In the genomic region with DNA sequence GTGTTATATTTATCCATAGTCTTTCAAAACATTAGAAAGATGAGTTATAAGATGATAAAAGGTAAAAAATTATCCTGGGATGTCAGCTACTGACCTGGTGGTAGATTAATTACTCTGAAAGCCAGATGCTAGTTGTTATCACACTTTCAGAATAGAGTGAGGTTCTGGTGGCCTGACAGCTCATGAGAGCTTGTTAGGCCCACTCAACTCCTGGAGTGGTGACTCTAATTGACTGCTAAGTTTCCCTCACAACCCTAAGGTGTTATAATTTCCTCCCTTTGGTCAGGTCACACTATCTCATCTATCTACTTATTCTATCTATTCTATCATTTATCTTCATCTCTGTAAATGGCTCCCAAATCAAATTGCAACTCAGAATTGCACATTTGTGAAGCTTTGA, we compare ENCODE assay signal across 21 cellular contexts.
"Had no signal": no experiment of that assay in that cellular context is flagged by ENCODE, and none has a peak within 500 bp of the region (broad histone marks: within the 10 kb centered on the region; RNA-seq: fewer than 3 reads in every experiment).

No MANE protein-coding gene starts in this region.

- DNase-seq: KBM-7, MV-4-11, NCI-H1048, NCI-H1105, NCI-H1436 treated with DMSO at 0.1 percent for 48 hours, NCI-H1694, NCI-H187 treated with DMSO at 0.1 percent for 48 hours, NCI-H2029 treated with DMSO at 0.1 percent for 48 hours, NCI-H2171, NCI-H226, NCI-H446, NCI-H510A, NCI-H524 treated with DMSO at 0.1 percent for 48 hours, NCI-H69, NCI-H774, Right ventricle myocardium superior, RPMI8226, SIG-M5 had no signal

- H3K36me3 ChIP-seq: SJSA1 had no signal

- H3K27ac ChIP-seq: SJSA1, SK-N-MC had no signal

- H3K4me3 ChIP-seq: SJSA1, SK-N-MC had no signal

- H3K27me3 ChIP-seq: SJSA1 had no signal

- FAIRE-seq: RCC 7860 had no signal

- H3K9me3 ChIP-seq: SJSA1 had no signal

- H3K4me1 ChIP-seq: SJSA1 had no signal
